37 cellular contexts compared by ENCODE assay signal in the genomic region with DNA sequence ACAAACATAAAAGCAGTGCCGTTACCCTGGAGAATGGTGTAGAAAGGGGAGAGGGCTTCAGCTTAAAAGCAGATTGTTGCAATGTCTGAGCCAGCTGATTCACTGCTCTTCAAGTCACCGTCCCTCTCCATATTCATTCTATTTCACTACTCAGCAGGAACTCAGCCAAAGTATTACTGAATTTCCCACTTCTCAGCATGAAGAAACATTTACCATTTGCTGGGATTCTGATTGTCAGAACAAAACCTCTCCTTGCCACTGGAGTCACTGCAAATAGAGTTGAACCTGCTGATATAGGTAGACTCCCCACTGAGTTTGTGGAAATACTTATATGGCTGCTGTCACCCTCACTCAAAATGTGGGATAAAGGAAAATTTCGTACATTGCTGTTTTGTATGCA.
"Had no signal": no experiment of that assay in that cellular context is flagged by ENCODE, and none has a peak within 500 bp of the region (broad histone marks: within the 10 kb centered on the region; RNA-seq: fewer than 3 reads in every experiment).

No MANE protein-coding gene starts in this region.

- DNase-seq: activated CD4-positive, alpha-beta memory T cell treated with anti-CD3 and anti-CD28 coated beads, Interleukin-2, amount 10 ng/mL, durations not matched to agents 7 days and 5 days; activated CD4-positive, alpha-beta T cell treated with anti-CD3 and anti-CD28 coated beads for 1 hour; activated CD4-positive, alpha-beta T cell treated with anti-CD3 and anti-CD28 coated beads for 48 hours; activated CD4-positive, CD25-positive, alpha-beta regulatory T cell; activated CD8-positive, alpha-beta memory T cell treated with anti-CD3 and anti-CD28 coated beads for 24 hours; activated CD8-positive, alpha-beta memory T cell treated with anti-CD3 and anti-CD28 coated beads, Interleukin-2, amount 10 ng/mL, durations not matched to agents 7 days and 5 days; activated CD8-positive, alpha-beta memory T cell treated with anti-CD3 and anti-CD28 coated beads, Interleukin-2, amount 50 U/mL, for 48 hours; activated effector memory CD4-positive, alpha-beta T cell treated with Interleukin-2 at 50 U/mL for 16 hours; activated naive CD4-positive, alpha-beta T cell treated with anti-CD3 and anti-CD28 coated beads, Interleukin-2, amount 10 ng/mL, durations not matched to agents 7 days and 5 days; activated naive CD8-positive, alpha-beta T cell treated with anti-CD3 and anti-CD28 coated beads, Interleukin-2, amount 50 U/mL, for 24 hours; activated T-cell treated with anti-CD3 and anti-CD28 coated beads, Interleukin-2, amount 50 U/mL, for 48 hours; anterior cingulate cortex; body of pancreas; Karpas-422; MG63; MV-4-11; NCI-H1092; NCI-H1436 treated with DMSO at 0.1 percent for 48 hours; NCI-H1694 treated with DMSO at 0.1 percent for 48 hours; NCI-H2029; NCI-H2171 treated with DMSO at 0.1 percent for 48 hours; NCI-H2227 treated with DMSO at 0.1 percent for 48 hours; NCI-H526; NCI-H748 treated with DMSO at 0.1 percent for 48 hours; NK-92 treated with Interleukin-12 subunit alpha and Interleukin-12 subunit beta, amount 100 ng/mL, for 24 hours; PC-3; SIG-M5; SW 1271; T-helper 1 cell; T-helper 2 cell; T-helper 9 cell; WERI-Rb-1 had no signal

- H3K4me1 Mint-ChIP-seq: activated CD4-positive, alpha-beta memory T cell treated with anti-CD3 and anti-CD28 coated beads, Interleukin-2, amount 10 ng/mL, durations not matched to agents 7 days and 5 days; activated CD8-positive, alpha-beta memory T cell treated with anti-CD3 and anti-CD28 coated beads, Interleukin-2, amount 10 ng/mL, durations not matched to agents 7 days and 5 days; activated naive CD4-positive, alpha-beta T cell treated with anti-CD3 and anti-CD28 coated beads, Interleukin-2, amount 10 ng/mL, durations not matched to agents 7 days and 5 days; activated naive CD8-positive, alpha-beta T cell treated with anti-CD3 and anti-CD28 coated beads, Interleukin-2, amount 50 U/mL, for 24 hours had no signal

- H3K36me3 ChIP-seq: breast epithelium, MG63, WERI-Rb-1 had no signal

- H3K36me3 Mint-ChIP-seq: activated CD8-positive, alpha-beta memory T cell treated with anti-CD3 and anti-CD28 coated beads, Interleukin-2, amount 10 ng/mL, durations not matched to agents 7 days and 5 days; activated naive CD4-positive, alpha-beta T cell treated with anti-CD3 and anti-CD28 coated beads, Interleukin-2, amount 10 ng/mL, durations not matched to agents 7 days and 5 days; activated naive CD8-positive, alpha-beta T cell had no signal

- H3K9me3 ChIP-seq: body of pancreas, breast epithelium had no signal

- H3K27ac Mint-ChIP-seq: activated CD4-positive, alpha-beta memory T cell treated with anti-CD3 and anti-CD28 coated beads, Interleukin-2, amount 10 ng/mL, durations not matched to agents 7 days and 5 days; activated CD8-positive, alpha-beta memory T cell treated with anti-CD3 and anti-CD28 coated beads, Interleukin-2, amount 10 ng/mL, durations not matched to agents 7 days and 5 days; activated naive CD4-positive, alpha-beta T cell treated with anti-CD3 and anti-CD28 coated beads, Interleukin-2, amount 10 ng/mL, durations not matched to agents 7 days and 5 days; activated naive CD8-positive, alpha-beta T cell; activated naive CD8-positive, alpha-beta T cell treated with anti-CD3 and anti-CD28 coated beads, Interleukin-2, amount 50 U/mL, for 24 hours had no signal

- H3K27ac ChIP-seq: body of pancreas, breast epithelium, RWPE1, WERI-Rb-1 had no signal

- H3K9me3 Mint-ChIP-seq: activated naive CD4-positive, alpha-beta T cell treated with anti-CD3 and anti-CD28 coated beads, Interleukin-2, amount 10 ng/mL, durations not matched to agents 7 days and 5 days had no signal

- H3K27me3 ChIP-seq: body of pancreas, breast epithelium, MG63 had no signal

- H3K4me3 Mint-ChIP-seq: activated CD4-positive, alpha-beta memory T cell treated with anti-CD3 and anti-CD28 coated beads, Interleukin-2, amount 10 ng/mL, durations not matched to agents 7 days and 5 days; activated CD8-positive, alpha-beta memory T cell treated with anti-CD3 and anti-CD28 coated beads, Interleukin-2, amount 10 ng/mL, durations not matched to agents 7 days and 5 days; activated naive CD4-positive, alpha-beta T cell treated with anti-CD3 and anti-CD28 coated beads, Interleukin-2, amount 10 ng/mL, durations not matched to agents 7 days and 5 days; activated naive CD8-positive, alpha-beta T cell; activated naive CD8-positive, alpha-beta T cell treated with anti-CD3 and anti-CD28 coated beads, Interleukin-2, amount 50 U/mL, for 24 hours had no signal

- ATAC-seq: activated CD8-positive, alpha-beta memory T cell treated with anti-CD3 and anti-CD28 coated beads, Interleukin-2, amount 10 ng/mL, durations not matched to agents 7 days and 5 days; activated naive CD8-positive, alpha-beta T cell treated with anti-CD3 and anti-CD28 coated beads, Interleukin-2, amount 50 U/mL, for 24 hours; body of pancreas; PC-3; Right ventricle myocardium inferior; SK-N-SH treated with all-trans-retinoic acid at 6 μM for 48 hours had no signal

- H3K4me1 ChIP-seq: body of pancreas, breast epithelium had no signal

- H3K4me3 ChIP-seq: body of pancreas, breast epithelium, MG63 had no signal
